In genomic region chr5:178309271-178310008, GRCh38 we compare ENCODE assay signal across 24 cellular contexts.
A peak's percentile ranks its signal among the peaks of the same experiment; 100 is the strongest.
DNase-seq lines count a peak whose midpoint lies in the region; ATAC-seq and TF ChIP-seq lines count a peak whose summit lies in the region.
"Had no signal": no experiment of that assay in that cellular context is flagged by ENCODE, and none has a peak within 500 bp of the region (broad histone marks: within the 10 kb centered on the region; RNA-seq: fewer than 3 reads in every experiment).

No MANE protein-coding gene starts in this region.

- peak overlapping the region; percentile 59 for H3K18ac ChIP-seq in neuronal stem cell (ENCODE audit: low read length)

- H4K8ac ChIP-seq in neuronal stem cell (ENCODE audit: low read depth, low read length) = no peak overlapping the region

- no peak overlapping the region for H2BK5ac ChIP-seq in neuronal stem cell (ENCODE audit: low read length)

- peak overlapping the region; percentile 4 for H2AK5ac ChIP-seq in neuronal stem cell (ENCODE audit: low read depth, low read length)

- no peak overlapping the region for H3K4me2 ChIP-seq in neuronal stem cell (ENCODE audit: insufficient read depth, low read length, poor library complexity, severe bottlenecking)

- H3K36me3 ChIP-seq in neuronal stem cell (replicated peaks in 1 of 2; ENCODE audit: control insufficient read depth in 2 of 2, insufficient read depth in 2 of 2, low read length in 2 of 2) = no peaks in the 10 kb centered on the region
- no peaks in the 10 kb centered on the region for H3K36me3 ChIP-seq in testis (ENCODE audit: low read depth, missing control alignments)
- H3K36me3 ChIP-seq: BE2C, SJSA1, thoracic aorta had no signal

- H3K79me1 ChIP-seq in neuronal stem cell (ENCODE audit: low read depth, low read length) = no peaks in the 10 kb centered on the region

- H2AFZ ChIP-seq in neuronal stem cell (ENCODE audit: low read length) = no peak overlapping the region
- H2AFZ ChIP-seq: parathyroid adenoma had no signal

- no peak overlapping the region for H2BK12ac ChIP-seq in neuronal stem cell (ENCODE audit: low read length)

- H3K9me3 ChIP-seq in neuronal stem cell (replicated peaks in 1 of 2; ENCODE audit: control insufficient read depth in 2 of 2, insufficient read depth in 1 of 2, low read depth in 1 of 2, low read length in 2 of 2) (no peaks in the 10 kb centered on the region), testis (no peaks in the 10 kb centered on the region)
- H3K9me3 ChIP-seq: BE2C, thoracic aorta had no signal

- no peak overlapping the region for H4K91ac ChIP-seq in neuronal stem cell (ENCODE audit: low read depth, low read length, poor library complexity)

- H2BK120ac ChIP-seq in neuronal stem cell (ENCODE audit: low read depth, low read length) = no peak overlapping the region

- no peaks in the 10 kb centered on the region for H3K27me3 ChIP-seq in neuronal stem cell (ENCODE audit: control insufficient read depth in 3 of 3, insufficient read depth in 3 of 3, low read depth in 1 of 3, low read length in 3 of 3)
- no peaks in the 10 kb centered on the region for H3K27me3 ChIP-seq in testis
- H3K27me3 ChIP-seq: BE2C, SJSA1 had no signal

- H3K14ac ChIP-seq in neuronal stem cell (ENCODE audit: low read length) = no peak overlapping the region

- H3K4me3 ChIP-seq in neuronal stem cell (ENCODE audit: low read length in 2 of 2) (no peak overlapping the region), testis (no peak overlapping the region)
- H3K4me3 ChIP-seq: SJSA1, thoracic aorta had no signal

- WGBS in neuronal stem cell (ENCODE audit: extremely low coverage in 2 of 2, insufficient read length in 2 of 2, insufficient replicate concordance in 1 of 2), 2 donors = no CpG with 5 or more reads among the region's 18 CpGs
- WGBS in testis, 2 donors = 75 to 77% methylated on average over 14 to 16 of the region's 18 CpGs

- H3K23ac ChIP-seq in neuronal stem cell (ENCODE audit: low read depth, low read length, poor library complexity) = peak overlapping the region; percentile 34

- intact Hi-C loops in Right ventricle myocardium superior (cut with DNase I) = no loop called here
- intact Hi-C loops in cardiac septum (cut with DNase I) = no loop called here
- intact Hi-C loops in left ventricle myocardium superior (cut with micrococcal nuclease) = no loop called here
- intact Hi-C loops in testis (cut with DNase I; ENCODE audit: low total_unique reads) = no loop called here

- no peak overlapping the region for H3K4ac ChIP-seq in neuronal stem cell (ENCODE audit: low read length)

- H3K9ac ChIP-seq in neuronal stem cell (ENCODE audit: low read depth, low read length, poor library complexity) = no peak overlapping the region
- H3K9ac ChIP-seq: parathyroid adenoma had no signal

- TF ChIP-seq CTCF in testis (IDR thresholded peaks at IDR 0.05) = no peak

- no peak for TF ChIP-seq POLR2A in testis (IDR thresholded peaks at IDR 0.05)

- ATAC-seq in Right ventricle myocardium superior (ENCODE audit: poor library complexity) (peak; percentile 72), left ventricle myocardium superior (peak; percentile 61), HG03457 (IDR thresholded peaks at IDR 0.05; ENCODE audit: unreplicated experiment) (no peak)
- ATAC-seq: esophagus mucosa had no signal

- H3K4me1 ChIP-seq in neuronal stem cell (ENCODE audit: control insufficient read depth in 2 of 2, insufficient read depth in 1 of 2, low read depth in 1 of 2, low read length in 2 of 2) (peaks cover 5 to 6% of the 10 kb centered on the region in 2 donors), testis (no peaks in the 10 kb centered on the region)
- H3K4me1 ChIP-seq: BE2C, parathyroid adenoma, SJSA1 had no signal

- peak; percentile 27 for DNase-seq in Right ventricle myocardium superior
- DNase-seq in cardiac septum (ENCODE audit: low spot score) = no peak
- DNase-seq in left ventricle myocardium superior = no peak
- DNase-seq in neuronal stem cell (ENCODE audit: low spot score) = no peak
- DNase-seq in NCI-H1930 (lab: John Stamatoyannopoulos, UW) = no peak
- DNase-seq in testis = no peak
- no peak for DNase-seq in NOMO-1 treated with dmso at 0.1 percent for 144 hours (lab: John Stamatoyannopoulos, UW; ENCODE audit: unreplicated experiment)
- DNase-seq: activated CD4-positive, alpha-beta T cell treated with anti-CD3 and anti-CD28 coated beads for 48 hours; activated naive CD8-positive, alpha-beta T cell treated with anti-CD3 and anti-CD28 coated beads for 36 hours; BE2C; cerebellar nuclear complex; DMS79 treated with DMSO at 0.1 percent for 48 hours; effector CD8-positive, alpha-beta T cell; IMR-90; mesenchymal stem cell; naive B cell; NCI-H1417; NCI-H2107; stimulated activated CD4-positive, alpha-beta T cell treated with anti-CD3 and anti-CD28 coated beads, Interleukin-1b, Interleukin-23, amount 100 ng/mL, for 48 hours had no signal

- H3K27ac ChIP-seq in neuronal stem cell (replicated peaks; ENCODE audit: low read length) = no peak overlapping the region
- no peak overlapping the region for H3K27ac ChIP-seq in testis
- H3K27ac ChIP-seq: parathyroid adenoma, SJSA1, thoracic aorta had no signal

- H2BK15ac ChIP-seq in neuronal stem cell (ENCODE audit: low read length) = no peak overlapping the region
